Comparison of ENCODE assay signal across 8 cellular contexts in genomic region chr2:69643602-69644505, GRCh38. TPM values are rescaled to one million over a fixed set of nuclear protein-coding genes. Genes with fewer than 3 reads are reported as not detected.
DNase-seq lines count a peak whose midpoint lies in the region; TF ChIP-seq lines count a peak whose summit lies in the region.

Gene AAK1 (minus strand): TSS chr2:69643739. CDS start chr2:69643040, 699 bp downstream.

- DNase-seq in GF-D8 (lab: John Stamatoyannopoulos, UW) (peak; percentile 88), HFFc6 (peak; percentile 89), NCI-H1048 (lab: John Stamatoyannopoulos, UW) (peak; percentile 70), SK-N-SH (peak; percentile 95), globus pallidus (ENCODE audit: low spot score) (peak; percentile 94), occipital lobe (lab: John Stamatoyannopoulos, UW) (peak; percentile 93), suprapubic skin (ENCODE audit: low spot score in 2 of 2) (peak; percentile 92 to 93)

- peaks cover 34% of the 10 kb centered on the region for H3K36me3 Mint-ChIP-seq in HFFc6 (ENCODE audit: low read depth)
- peaks cover 4% of the 10 kb centered on the region for H3K36me3 Mint-ChIP-seq in activated naive CD4-positive, alpha-beta T cell treated with anti-CD3 and anti-CD28 coated beads, Interleukin-2, amount 50 U/mL, for 24 hours

- peaks cover 21% of the 10 kb centered on the region for H3F3A ChIP-seq in SK-N-SH (replicated peaks; ENCODE audit: insufficient read depth)

- H3K4me1 ChIP-seq in SK-N-SH (ENCODE audit: control insufficient read depth in 1 of 2, insufficient read depth in 2 of 2, low read depth in 1 of 2, low read length in 1 of 2) (peaks cover 8 to 30% of the 10 kb centered on the region in 2 experiments; a peak in 3 of 4 replicates), suprapubic skin (peaks cover 59% of the 10 kb centered on the region)

- under 1% methylated on average over 28 of the region's 81 CpGs for WGBS in SK-N-SH (ENCODE audit: low lambda C conversion rate)
- WGBS in suprapubic skin = 0% methylated on average over 15 of the region's 81 CpGs

- H3K4me2 ChIP-seq in SK-N-SH = peak within 1 kb of the TSS; percentile 93

- H3K4me3 ChIP-seq in SK-N-SH (ENCODE audit: low read depth in 2 of 2, low read length in 1 of 2) (peak within 1 kb of the TSS; percentile 84 to 93), suprapubic skin (peak within 1 kb of the TSS; percentile 72)

- no peak for TF ChIP-seq CTCF in HFFc6 (IDR thresholded peaks at IDR 0.05)
- TF ChIP-seq CTCF in SK-N-SH (IDR thresholded peaks at IDR 0.05) = no peak
- TF ChIP-seq CTCF in suprapubic skin (IDR thresholded peaks at IDR 0.05) = no peak

- H3K27ac Mint-ChIP-seq in HFFc6 = peak within 1 kb of the TSS; percentile 97
- H3K27ac Mint-ChIP-seq in activated naive CD4-positive, alpha-beta T cell treated with anti-CD3 and anti-CD28 coated beads, Interleukin-2, amount 50 U/mL, for 24 hours = peak within 1 kb of the TSS; percentile 99

- no peak for TF ChIP-seq RAD21 in SK-N-SH (IDR thresholded peaks at IDR 0.05; ENCODE audit: low read length)

- no peaks in the 10 kb centered on the region for H3K9me3 Mint-ChIP-seq in HFFc6
- H3K9me3 Mint-ChIP-seq in activated naive CD4-positive, alpha-beta T cell treated with anti-CD3 and anti-CD28 coated beads, Interleukin-2, amount 50 U/mL, for 24 hours = no peaks in the 10 kb centered on the region

- POLR2A ChIA-PET in SK-N-SH (lab: Yijun Ruan, JAX) = interaction anchor here (1.0 to 1.8 kb wide), 4 partner anchors 39 to 207 kb away, joined by 3 to 5 read pairs (median 4); partner anchors contain the start of gene NFU1

- no peaks in the 10 kb centered on the region for H3K27me3 ChIP-seq in SK-N-SH (ENCODE audit: insufficient read depth)
- H3K27me3 ChIP-seq in suprapubic skin = no peaks in the 10 kb centered on the region

- peak within 1 kb of the TSS; percentile 95 for H3K4me3 Mint-ChIP-seq in HFFc6
- peak within 1 kb of the TSS; percentile 95 for H3K4me3 Mint-ChIP-seq in activated naive CD4-positive, alpha-beta T cell treated with anti-CD3 and anti-CD28 coated beads, Interleukin-2, amount 50 U/mL, for 24 hours

- peak within 1 kb of the TSS; percentile 96 for H3K9ac ChIP-seq in SK-N-SH

- H3K36me3 ChIP-seq in SK-N-SH (replicated peaks in 1 of 2; ENCODE audit: control insufficient read depth in 1 of 2, insufficient read depth in 2 of 2, low read length in 1 of 2) = peaks cover under 1 to 6% of the 10 kb centered on the region in 2 experiments
- H3K36me3 ChIP-seq in suprapubic skin = no peaks in the 10 kb centered on the region

- peaks cover 54% of the 10 kb centered on the region for H3K79me2 ChIP-seq in SK-N-SH (ENCODE audit: insufficient read depth)

- H3K9me3 ChIP-seq in SK-N-SH (no peaks in the 10 kb centered on the region), suprapubic skin (no peaks in the 10 kb centered on the region)

- CTCF ChIA-PET in SK-N-SH (lab: Yijun Ruan, JAX) = interaction anchor here (0.7 to 2.1 kb wide), 8 partner anchors 26 to 216 kb away, joined by 3 to 7 read pairs (median 3); no protein-coding TSS in a partner anchor

- H2AFZ ChIP-seq in SK-N-SH (ENCODE audit: low read depth) = peak within 1 kb of the TSS; percentile 94

- H3K9me2 ChIP-seq in SK-N-SH = no peaks in the 10 kb centered on the region

- H3K27me3 Mint-ChIP-seq in HFFc6 (ENCODE audit: insufficient read depth) = no peaks in the 10 kb centered on the region; the same call in none of the 2 replicates
- H3K27me3 Mint-ChIP-seq in activated naive CD4-positive, alpha-beta T cell treated with anti-CD3 and anti-CD28 coated beads, Interleukin-2, amount 50 U/mL, for 24 hours = no peaks in the 10 kb centered on the region

- H4K20me1 ChIP-seq in SK-N-SH (ENCODE audit: insufficient read depth) = peaks cover 36% of the 10 kb centered on the region

- TF ChIP-seq EP300 in SK-N-SH (IDR thresholded peaks at IDR 0.05; ENCODE audit: borderline replicate concordance in 1 of 2, low read depth in 1 of 2, low read length in 1 of 2) (no peak), suprapubic skin (IDR thresholded peaks at IDR 0.05) (no peak)

- peak in 1 of 2 donors; percentile 10 for TF ChIP-seq POLR2A in suprapubic skin (IDR thresholded peaks at IDR 0.05)

- H3K4me1 Mint-ChIP-seq in HFFc6 (ENCODE audit: low read depth) = peaks cover 59% of the 10 kb centered on the region
- H3K4me1 Mint-ChIP-seq in activated naive CD4-positive, alpha-beta T cell treated with anti-CD3 and anti-CD28 coated beads, Interleukin-2, amount 50 U/mL, for 24 hours = peaks cover 64% of the 10 kb centered on the region

- H3K27ac ChIP-seq in SK-N-SH (ENCODE audit: low read depth in 2 of 2, low read length in 1 of 2) = peak within 1 kb of the TSS; percentile 98 to 100
- H3K27ac ChIP-seq in suprapubic skin = peak within 1 kb of the TSS; percentile 93

TF ChIP-seq in SK-N-SH, 30 proteins besides CTCF, POLR2A, EP300 and RAD21:
- TF ChIP-seq EZH2phosphoT487 (IDR thresholded peaks at IDR 0.05; ENCODE audit: borderline replicate concordance, low read depth) = no peak
- peak; percentile 94 for TF ChIP-seq ELF1 (IDR thresholded peaks at IDR 0.05)
- peak; percentile 85 for TF ChIP-seq GABPA (IDR thresholded peaks at IDR 0.05; ENCODE audit: low read depth)
- no peak for TF ChIP-seq SMC3 (IDR thresholded peaks at IDR 0.05; ENCODE audit: low read depth, low read length)
- no peak for TF ChIP-seq RFX5 (IDR thresholded peaks at IDR 0.05; ENCODE audit: low read length)
- TF ChIP-seq CHD2 (IDR thresholded peaks at IDR 0.05; ENCODE audit: low read length, partially characterized antibody) = peak; percentile 48
- TF ChIP-seq FOSL2 (IDR thresholded peaks at IDR 0.05; ENCODE audit: borderline replicate concordance, low read depth) = no peak
- TF ChIP-seq SIN3A (IDR thresholded peaks at IDR 0.05; ENCODE audit: borderline replicate concordance, low read depth, low read length) = peak; percentile 60; the same call in 1 of the 2 replicates
- TF ChIP-seq MAX (IDR thresholded peaks at IDR 0.05; ENCODE audit: low read depth) = peak; percentile 56
- peak; percentile 78; the same call in 1 of the 2 replicates for TF ChIP-seq TAF1 (IDR thresholded peaks at IDR 0.05; ENCODE audit: borderline replicate concordance, low read depth, low read length)
- TF ChIP-seq YY1 (IDR thresholded peaks at IDR 0.05; ENCODE audit: low read depth) = peak; percentile 75; the same call in 1 of the 2 replicates
- peak; percentile 81 for TF ChIP-seq POLR2AphosphoS5 (IDR thresholded peaks at IDR 0.05; ENCODE audit: low read depth, low read length)
- TF ChIP-seq MXI1 (IDR thresholded peaks at IDR 0.05; ENCODE audit: low read depth, low read length) = 0 out of 2 replicates have a peak, but pooled peaks have one; percentile 47

RNA-seq across cellular contexts. Expression of gene AAK1, which starts in this region (rescaled TPM):
- total RNA-seq in HFFc6 (2021; fragmentation: NEBNext Ultra II Directional; extraction: Animal tissue kit (Norgen Biotek cat#: 25700)) = 100 to 1,000 TPM in 5 of 6 experiments, 10 to 100 TPM in 1; 96.6 to 123 (median 108) TPM
- 13.4 and 13.5 TPM in 2 replicates for polyA plus RNA-seq in SK-N-SH (2012; rRNA removed)
- polyA plus RNA-seq in SK-N-SH (2012; cell fraction: cytosol; rRNA removed) = 14.5 and 16.4 TPM in 2 replicates
- 20.7 and 26.4 TPM in 2 replicates for polyA plus RNA-seq in SK-N-SH (2012; cell fraction: nucleus; rRNA removed)
- total RNA-seq in occipital lobe = 37.7 TPM
- total RNA-seq in suprapubic skin = 10 to 100 TPM; 26.4 to 48.4 (median 32.7) TPM

Comparison
In these comparisons a context has a peak if more than half of its experiments do, and no peak if none do; other contexts are left out.
1. Peak in every context shown above with its lines: DNase-seq, H3K4me3 ChIP-seq and H3K27ac ChIP-seq.